ENCODE assay signal across 9 cellular contexts in the genomic region with DNA sequence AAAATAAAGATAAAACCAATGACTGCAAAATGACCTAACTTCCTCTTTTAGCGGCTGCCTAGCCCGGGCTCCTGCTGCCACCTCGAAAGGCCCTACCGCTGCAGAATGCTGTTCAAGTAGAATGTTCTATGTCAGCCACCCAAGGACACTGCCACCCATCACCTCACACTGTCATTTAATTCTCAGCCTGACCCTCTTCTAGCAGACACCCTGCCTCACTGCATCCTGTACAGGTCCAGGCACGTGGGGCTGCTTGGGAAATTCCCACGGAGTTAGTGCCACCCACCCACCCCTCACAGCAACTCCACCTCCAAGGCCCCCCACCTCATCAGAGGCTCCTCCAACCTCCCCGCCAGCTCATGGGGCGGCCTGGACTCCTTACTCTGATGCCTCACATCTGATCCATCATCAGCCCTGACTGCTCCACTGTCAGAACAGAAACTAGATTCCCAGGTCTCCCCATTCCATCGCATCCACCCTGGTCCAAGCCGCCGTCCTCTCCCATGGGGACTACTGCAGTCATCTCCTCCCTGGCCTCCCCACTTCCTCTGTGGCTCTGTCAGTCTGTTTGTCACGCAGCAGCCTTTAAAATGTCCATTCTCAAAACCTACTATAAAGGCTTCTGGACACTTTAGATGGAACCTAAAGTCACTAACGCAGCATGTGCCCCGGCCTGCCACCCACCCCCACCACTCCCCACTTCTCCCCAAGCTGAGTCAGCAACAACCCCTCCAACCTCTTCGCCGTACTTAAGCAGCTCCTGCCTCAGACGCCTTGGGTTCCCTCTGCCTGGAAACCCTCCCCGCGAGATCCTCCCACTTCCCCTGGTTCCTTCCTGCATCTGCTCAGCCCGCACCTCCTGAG. TPM values are rescaled to one million over a fixed set of nuclear protein-coding genes. Genes with fewer than 3 reads are reported as not detected.
DNase-seq lines count a peak whose midpoint lies in the region; ATAC-seq, FAIRE-seq and TF ChIP-seq lines count a peak whose summit lies in the region.
"Had no signal": no experiment of that assay in that cellular context is flagged by ENCODE, and none has a peak within 500 bp of the region (broad histone marks: within the 10 kb centered on the region; RNA-seq: fewer than 3 reads in every experiment).

No MANE protein-coding gene starts in this region.

- WGBS in H1 (ENCODE audit: extremely low coverage in 1 of 2, insufficient coverage in 1 of 2, insufficient read length in 1 of 2, insufficient replicate concordance in 2 of 2, low coverage in 1 of 2, low lambda C conversion rate in 2 of 2, missing lambda C conversion rate in 1 of 2), 2 experiments: 91% methylated on average over 16 of the region's 20 CpGs; no CpG with 5 or more reads in 1 of the 2 experiments

- no peak overlapping the region for H4K91ac ChIP-seq in H1 (replicated peaks; ENCODE audit: insufficient read length, low read length)

- no peak for DNase-seq in GM23338 (ENCODE audit: low spot score)
- DNase-seq in UCSD-AML1 (lab: John Stamatoyannopoulos, UW; ENCODE audit: unreplicated experiment): peak; percentile 85
- no peak for DNase-seq in H1 (ENCODE audit: low read depth in 1 of 2, low spot score in 2 of 2)
- peak; percentile 55 for DNase-seq in stimulated activated CD4-positive, alpha-beta T cell treated with anti-CD3 and anti-CD28 coated beads, Interleukin-1b, Interleukin-23, amount 100 ng/mL, for 48 hours
- DNase-seq in SHP77 treated with DMSO at 0.1 percent for 48 hours (lab: John Stamatoyannopoulos, UW): no peak
- no peak for DNase-seq in COR-L47 (lab: John Stamatoyannopoulos, UW)
- DNase-seq in posterior vena cava (ENCODE audit: low spot score): no peak
- DNase-seq in H7: no peak

- no peak for TF ChIP-seq POLR2A in H1 (IDR thresholded peaks at IDR 0.05; ENCODE audit: control extremely low read depth in 1 of 2, low read depth in 2 of 2, low read length in 2 of 2)

- H2BK20ac ChIP-seq in H1 (ENCODE audit: low read length): no peak overlapping the region

- no peak overlapping the region for H4K5ac ChIP-seq in H1 (ENCODE audit: insufficient read length, low read depth, low read length)

- no peak overlapping the region for H4K8ac ChIP-seq in H1 (ENCODE audit: extremely low read depth, insufficient read depth, low read length)

- H2AK5ac ChIP-seq in H1 (ENCODE audit: low read depth, low read length): no peak overlapping the region

- H3F3A ChIP-seq in GM23338 (replicated peaks; ENCODE audit: low read depth): no peaks in the 10 kb centered on the region

- H2BK5ac ChIP-seq in H1 (ENCODE audit: low read depth, low read length): no peak overlapping the region

- intact Hi-C loops in posterior vena cava (cut with DNase I): loop anchor here in 1 of 2 donors (10.0 kb wide), 1 partner anchor 1429 kb away; no protein-coding TSS in a partner anchor

- H3K36me3 Mint-ChIP-seq in GM23338 (ENCODE audit: low read depth): no peaks in the 10 kb centered on the region

- H3K56ac ChIP-seq in H1 (replicated peaks; ENCODE audit: insufficient read length, low read depth, low read length): no peak overlapping the region

- peak; percentile 44; the same call in 2 of the 3 replicates for ATAC-seq in GM23338

- H3K4me1 ChIP-seq in GM23338 (ENCODE audit: insufficient read depth): no peaks in the 10 kb centered on the region
- no peaks in the 10 kb centered on the region; a peak in 1 of 7 replicates for H3K4me1 ChIP-seq in H1 (replicated peaks in 1 of 4; ENCODE audit: control insufficient read depth in 3 of 4, insufficient read depth in 4 of 4, low read length in 3 of 4)

- no peaks in the 10 kb centered on the region for H3K23me2 ChIP-seq in H1 (ENCODE audit: low read depth, low read length)

- no peak overlapping the region for H3K23ac ChIP-seq in H1 (ENCODE audit: insufficient read length)

- CTCF ChIA-PET in H1 (lab: Charles Lee; ENCODE audit: partially characterized antibody): interaction anchor here (1.5 to 1.6 kb wide), 2 partner anchors 97 to 538 kb away, joined by 4 to 5 read pairs; no protein-coding TSS in a partner anchor

- H3K27me3 ChIP-seq in GM23338 (ENCODE audit: insufficient read depth): no peaks in the 10 kb centered on the region
- H3K27me3 ChIP-seq in H1 (replicated peaks in 1 of 4; ENCODE audit: control insufficient read depth in 3 of 4, extremely low read depth in 1 of 4, insufficient read depth in 3 of 4, low read length in 3 of 4): no peaks in the 10 kb centered on the region
- H3K27me3 ChIP-seq in H7 (ENCODE audit: control insufficient read depth, insufficient read depth, low read length): no peaks in the 10 kb centered on the region

- H3K4me3 ChIP-seq in GM23338 (no peak overlapping the region), H1 (ENCODE audit: extremely low read depth in 1 of 4, insufficient read depth in 2 of 4, low read depth in 3 of 4, low read length in 4 of 4) (no peak overlapping the region), H7 (ENCODE audit: insufficient read depth, low read depth, low read length) (no peak overlapping the region)

- H3K79me1 ChIP-seq in H1 (ENCODE audit: low read depth, low read length): no peaks in the 10 kb centered on the region

- H3K18ac ChIP-seq in H1 (ENCODE audit: extremely low read depth, low read length): no peak overlapping the region

- no peak overlapping the region for H3K4me3 Mint-ChIP-seq in GM23338

- no peak overlapping the region for H3K9ac ChIP-seq in H1 (replicated peaks in 1 of 4; ENCODE audit: extremely low read depth in 1 of 4, low read depth in 3 of 4, low read length in 3 of 4)

- POLR2A ChIA-PET in H1 (lab: Charles Lee; ENCODE audit: partially characterized antibody): no interaction called here

- peaks cover 8% of the 10 kb centered on the region for H3K4me1 Mint-ChIP-seq in GM23338

- H3K36me3 ChIP-seq in GM23338 (ENCODE audit: insufficient read depth) (no peaks in the 10 kb centered on the region), H1 (ENCODE audit: control insufficient read depth in 2 of 4, insufficient read depth in 4 of 4, low read length in 3 of 4) (no peaks in the 10 kb centered on the region), H7 (replicated peaks; ENCODE audit: control insufficient read depth, insufficient read depth, low read length) (no peaks in the 10 kb centered on the region)

- no peaks in the 10 kb centered on the region for H3K9me3 Mint-ChIP-seq in GM23338

- H3K27me3 Mint-ChIP-seq in GM23338 (ENCODE audit: insufficient read depth, low read depth, poor library complexity): peaks cover 7% of the 10 kb centered on the region

- no peak overlapping the region for H2BK12ac ChIP-seq in H1 (ENCODE audit: low read depth, low read length)

- H3K27ac ChIP-seq in GM23338 (ENCODE audit: low read depth): no peak overlapping the region
- no peak overlapping the region for H3K27ac ChIP-seq in H1 (ENCODE audit: low read depth, low read length)
- H3K27ac ChIP-seq: epithelial cell of prostate had no signal

- H3K9me2 ChIP-seq in GM23338 (ENCODE audit: insufficient read depth): no peaks in the 10 kb centered on the region

- no peak overlapping the region for H2BK120ac ChIP-seq in H1 (replicated peaks; ENCODE audit: low read depth, low read length)

- no peak for TF ChIP-seq RAD21 in H1 (IDR thresholded peaks at IDR 0.05 in 1 of 2, conservative IDR thresholded peaks at IDR 0.05 in 1 of 2; ENCODE audit: low read depth in 2 of 2, low read length in 2 of 2)

- H3K9me3 ChIP-seq in H1 (ENCODE audit: insufficient read depth in 2 of 2, low read depth in 1 of 2, low read length in 1 of 2): no peaks in the 10 kb centered on the region

- TF ChIP-seq CTCF in GM23338 (conservative IDR thresholded peaks at IDR 0.05; ENCODE audit: low read depth in 2 of 2) (no peak), H1 (IDR thresholded peaks at IDR 0.05; ENCODE audit: control extremely low read depth in 1 of 3, insufficient read depth in 1 of 3, low read depth in 1 of 3, low read length in 3 of 3) (no peak)

- no peak overlapping the region for H3K4me2 ChIP-seq in GM23338
- H3K4me2 ChIP-seq in H1 (ENCODE audit: insufficient read depth in 1 of 2, low read depth in 2 of 2, low read length in 2 of 2): no peak overlapping the region

- peak overlapping the region; percentile 59; the same call in 1 of the 2 replicates for H2AFZ ChIP-seq in GM23338
- H2AFZ ChIP-seq in H1 (ENCODE audit: low read length): no peak overlapping the region

- peak overlapping the region; percentile 45 for H3K27ac Mint-ChIP-seq in GM23338

- H3K14ac ChIP-seq in H1 (ENCODE audit: insufficient read length): no peak overlapping the region

- no peak for FAIRE-seq in H1 (lab: Jason Lieb, UNC)

- no peak overlapping the region for H3K4ac ChIP-seq in H1 (replicated peaks; ENCODE audit: insufficient read length, low read depth, low read length)

- no peaks in the 10 kb centered on the region for H4K20me1 ChIP-seq in GM23338 (replicated peaks; ENCODE audit: insufficient read depth)
- no peaks in the 10 kb centered on the region for H4K20me1 ChIP-seq in H1 (replicated peaks in 1 of 2; ENCODE audit: control insufficient read depth in 1 of 2, insufficient read depth in 2 of 2, low read length in 2 of 2)

- TF ChIP-seq EP300 in H1 (IDR thresholded peaks at IDR 0.05; ENCODE audit: borderline replicate concordance in 1 of 2, low read depth in 2 of 2, low read length in 2 of 2): no peak

- H2BK15ac ChIP-seq in H1 (ENCODE audit: low read length): no peak overlapping the region

- H3K79me2 ChIP-seq in GM23338 (replicated peaks; ENCODE audit: insufficient read depth) (no peaks in the 10 kb centered on the region), H1 (ENCODE audit: control insufficient read depth in 1 of 2, insufficient read depth in 2 of 2, low read length in 2 of 2) (no peaks in the 10 kb centered on the region)

TF ChIP-seq in GM23338, 12 proteins besides CTCF, POLR2A, EP300 and RAD21 (continues in another document):
- TF ChIP-seq NANOG (IDR thresholded peaks at IDR 0.05; ENCODE audit: borderline replicate concordance): no peak
- no peak for TF ChIP-seq STAT1 (IDR thresholded peaks at IDR 0.05; ENCODE audit: unreplicated experiment)

TF ChIP-seq in H1, 55 proteins besides CTCF, POLR2A, EP300 and RAD21 (continues in another document):
- TF ChIP-seq MAFK (IDR thresholded peaks at IDR 0.05; ENCODE audit: low read depth, low read length): peak; percentile 2; the same call in 1 of the 2 replicates

RNA-seq across cellular contexts. Expression of a gene that starts 17.0 kb away (rescaled TPM):
- total RNA-seq in GM23338 (2014; rRNA removed; shearing (Covaris generic)): 0.39 and 0.59 TPM in 2 replicates
- polyA plus RNA-seq in GM23338 (2016; fragmentation: Nextera tagmentation; extraction: Ambion mirVana) (0.31 and 0.52 TPM in 2 replicates), H1 (2011; rRNA removed) (0.25 and 0.27 TPM in 2 replicates)
- total RNA-seq in H1 (2021; fragmentation: NEBNext Ultra II Directional; extraction: Animal tissue kit (Norgen Biotek cat#: 25700)): 0.84 and 0.91 TPM in 2 replicates
- 0.25 TPM for polyA plus RNA-seq in H1 (2011; cell fraction: cytosol; rRNA removed)
- polyA plus RNA-seq in H1 (2011; cell fraction: nucleus; rRNA removed): 0.48 TPM
- 0.51 to 0.70 TPM (median 0.57 TPM) in 4 replicates for polyA plus RNA-seq in H1 (2012, experiment 1 of 2)
- 0.10 TPM for polyA plus RNA-seq in H1 (2012, experiment 2 of 2)
- polyA plus RNA-seq in H1 (2013, experiment 1 of 2): 0.20 TPM
- polyA plus RNA-seq in H1 (2013, experiment 2 of 2): 0.20 TPM
- 0.47 and 0.71 TPM in 2 replicates for polyA minus RNA-seq in H1 (2011; rRNA and poly(A)+ RNA removed)
- 0.66 TPM for polyA minus RNA-seq in H1 (2011; cell fraction: cytosol; rRNA and poly(A)+ RNA removed)
- polyA minus RNA-seq in H1 (2011; cell fraction: nucleus; rRNA and poly(A)+ RNA removed): 1.8 TPM
- total RNA-seq in posterior vena cava: 10 to 100 TPM in 1 of 2 donors, 1 to 10 TPM in 1; 4.4 to 11.8 TPM
- 0.28 and 0.48 TPM in 2 replicates for total RNA-seq in H7 (2014; rRNA removed; shearing (Covaris generic))

Comparison
In these comparisons a context has a peak if more than half of its experiments do, and no peak if none do; other contexts are left out.
1. DNase-seq: peak in UCSD-AML1 (single experiment) and stimulated activated CD4-positive, alpha-beta T cell treated with anti-CD3 and anti-CD28 coated beads, Interleukin-1b, Interleukin-23, amount 100 ng/mL, for 48 hours (single experiment); none in GM23338 (single experiment), H1 (0 of 2), SHP77 treated with DMSO at 0.1 percent for 48 hours (single experiment), COR-L47 (single experiment), posterior vena cava (single experiment) and H7 (single experiment).